Comparison of ENCODE assay signal across 1 cellular context in the genomic region with DNA sequence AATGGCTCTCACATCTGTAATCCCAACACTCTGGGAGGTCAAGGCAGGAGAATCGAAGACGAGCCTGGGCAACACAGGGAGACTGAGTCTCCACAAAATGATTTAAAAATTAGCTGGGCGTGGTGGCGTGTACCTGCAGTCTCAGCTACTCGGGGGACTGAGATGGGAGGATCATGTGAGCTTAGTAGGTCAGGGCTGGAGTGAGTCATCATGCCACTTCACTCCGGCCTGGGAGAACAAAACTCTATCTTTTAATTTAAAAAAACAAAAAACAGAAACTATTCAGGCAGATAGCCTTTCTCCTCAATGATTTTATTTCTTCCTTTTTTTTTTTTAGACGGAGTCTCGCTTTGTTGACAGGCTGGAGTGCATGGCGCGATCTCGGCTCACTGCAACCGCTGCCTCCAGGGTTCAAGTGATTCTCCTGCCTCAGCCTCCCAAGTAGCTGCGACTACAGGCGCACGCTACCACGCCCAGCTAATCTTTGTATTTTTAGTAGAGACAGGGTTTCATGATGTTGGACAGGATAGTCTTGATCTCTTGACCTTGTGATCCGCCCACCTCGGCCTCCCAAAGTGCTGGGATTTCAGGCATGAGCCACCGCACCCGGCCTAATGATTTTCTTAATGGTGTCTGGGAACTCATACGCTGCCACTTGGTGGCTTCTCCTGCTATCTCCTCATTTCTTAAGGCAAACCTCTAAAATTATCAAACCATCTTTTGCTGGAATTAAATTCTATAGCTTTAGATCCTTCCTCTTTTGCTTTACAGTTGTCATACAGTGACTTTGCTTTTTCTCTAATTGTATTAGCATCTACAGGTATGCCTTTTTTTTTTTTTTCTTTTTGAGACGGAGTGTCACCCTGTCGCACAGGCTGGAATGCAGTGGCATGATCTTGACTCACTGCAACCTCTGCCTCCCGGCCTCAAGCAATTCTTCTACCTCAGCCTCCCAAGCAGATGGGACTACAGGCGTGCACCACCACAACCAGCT.
A peak's percentile ranks its signal among the peaks of the same experiment; 100 is the strongest.
TF ChIP-seq lines count a peak whose summit lies in the region.

No MANE protein-coding gene starts in this region.

TF ChIP-seq in K562, 482 proteins besides CTCF, POLR2A, EP300 and RAD21 (continued from another document):
- TF ChIP-seq, protein P1, sequence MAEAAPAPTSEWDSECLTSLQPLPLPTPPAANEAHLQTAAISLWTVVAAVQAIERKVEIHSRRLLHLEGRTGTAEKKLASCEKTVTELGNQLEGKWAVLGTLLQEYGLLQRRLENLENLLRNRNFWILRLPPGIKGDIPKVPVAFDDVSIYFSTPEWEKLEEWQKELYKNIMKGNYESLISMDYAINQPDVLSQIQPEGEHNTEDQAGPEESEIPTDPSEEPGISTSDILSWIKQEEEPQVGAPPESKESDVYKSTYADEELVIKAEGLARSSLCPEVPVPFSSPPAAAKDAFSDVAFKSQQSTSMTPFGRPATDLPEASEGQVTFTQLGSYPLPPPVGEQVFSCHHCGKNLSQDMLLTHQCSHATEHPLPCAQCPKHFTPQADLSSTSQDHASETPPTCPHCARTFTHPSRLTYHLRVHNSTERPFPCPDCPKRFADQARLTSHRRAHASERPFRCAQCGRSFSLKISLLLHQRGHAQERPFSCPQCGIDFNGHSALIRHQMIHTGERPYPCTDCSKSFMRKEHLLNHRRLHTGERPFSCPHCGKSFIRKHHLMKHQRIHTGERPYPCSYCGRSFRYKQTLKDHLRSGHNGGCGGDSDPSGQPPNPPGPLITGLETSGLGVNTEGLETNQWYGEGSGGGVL (CRISPR knock-in tag; IDR thresholded peaks at IDR 0.05), result no peak
- no peak for TF ChIP-seq NCOA1 (IDR thresholded peaks at IDR 0.05; ENCODE audit: low read depth)
- TF ChIP-seq TEAD4 (IDR thresholded peaks at IDR 0.05; ENCODE audit: low read length), result no peak; the same call in 1 of the 2 replicates
- no peak for TF ChIP-seq TEAD4 (CRISPR knock-in tag; IDR thresholded peaks at IDR 0.05; ENCODE audit: borderline replicate concordance)
- peak; percentile 57 for TF ChIP-seq GATA2 (CRISPR knock-in tag; IDR thresholded peaks at IDR 0.05)
- TF ChIP-seq, protein P2, sequence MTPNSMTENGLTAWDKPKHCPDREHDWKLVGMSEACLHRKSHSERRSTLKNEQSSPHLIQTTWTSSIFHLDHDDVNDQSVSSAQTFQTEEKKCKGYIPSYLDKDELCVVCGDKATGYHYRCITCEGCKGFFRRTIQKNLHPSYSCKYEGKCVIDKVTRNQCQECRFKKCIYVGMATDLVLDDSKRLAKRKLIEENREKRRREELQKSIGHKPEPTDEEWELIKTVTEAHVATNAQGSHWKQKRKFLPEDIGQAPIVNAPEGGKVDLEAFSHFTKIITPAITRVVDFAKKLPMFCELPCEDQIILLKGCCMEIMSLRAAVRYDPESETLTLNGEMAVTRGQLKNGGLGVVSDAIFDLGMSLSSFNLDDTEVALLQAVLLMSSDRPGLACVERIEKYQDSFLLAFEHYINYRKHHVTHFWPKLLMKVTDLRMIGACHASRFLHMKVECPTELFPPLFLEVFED (CRISPR knock-in tag; conservative IDR thresholded peaks at IDR 0.05), result no peak
- TF ChIP-seq, protein P3, sequence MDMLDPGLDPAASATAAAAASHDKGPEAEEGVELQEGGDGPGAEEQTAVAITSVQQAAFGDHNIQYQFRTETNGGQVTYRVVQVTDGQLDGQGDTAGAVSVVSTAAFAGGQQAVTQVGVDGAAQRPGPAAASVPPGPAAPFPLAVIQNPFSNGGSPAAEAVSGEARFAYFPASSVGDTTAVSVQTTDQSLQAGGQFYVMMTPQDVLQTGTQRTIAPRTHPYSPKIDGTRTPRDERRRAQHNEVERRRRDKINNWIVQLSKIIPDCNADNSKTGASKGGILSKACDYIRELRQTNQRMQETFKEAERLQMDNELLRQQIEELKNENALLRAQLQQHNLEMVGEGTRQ (CRISPR knock-in tag; IDR thresholded peaks at IDR 0.05), result 0 out of 2 replicates have a peak, but pooled peaks have one; percentile 8
- TF ChIP-seq NFE2 (IDR thresholded peaks at IDR 0.05; ENCODE audit: low read depth), result peak; percentile 65
- TF ChIP-seq, protein P4, sequence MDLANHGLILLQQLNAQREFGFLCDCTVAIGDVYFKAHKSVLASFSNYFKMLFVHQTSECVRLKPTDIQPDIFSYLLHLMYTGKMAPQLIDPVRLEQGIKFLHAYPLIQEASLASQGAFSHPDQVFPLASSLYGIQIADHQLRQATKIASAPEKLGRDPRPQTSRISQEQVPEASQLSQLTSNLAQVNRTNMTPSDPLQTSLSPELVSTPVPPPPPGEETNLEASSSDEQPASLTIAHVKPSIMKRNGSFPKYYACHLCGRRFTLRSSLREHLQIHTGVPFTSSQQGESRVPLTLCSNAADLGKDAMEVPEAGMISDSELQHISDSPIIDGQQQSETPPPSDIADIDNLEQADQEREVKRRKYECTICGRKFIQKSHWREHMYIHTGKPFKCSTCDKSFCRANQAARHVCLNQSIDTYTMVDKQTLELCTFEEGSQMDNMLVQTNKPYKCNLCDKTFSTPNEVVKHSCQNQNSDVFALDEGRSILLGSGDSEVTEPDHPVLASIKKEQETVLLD (IDR thresholded peaks at IDR 0.05), result no peak
- TF ChIP-seq, protein P5, sequence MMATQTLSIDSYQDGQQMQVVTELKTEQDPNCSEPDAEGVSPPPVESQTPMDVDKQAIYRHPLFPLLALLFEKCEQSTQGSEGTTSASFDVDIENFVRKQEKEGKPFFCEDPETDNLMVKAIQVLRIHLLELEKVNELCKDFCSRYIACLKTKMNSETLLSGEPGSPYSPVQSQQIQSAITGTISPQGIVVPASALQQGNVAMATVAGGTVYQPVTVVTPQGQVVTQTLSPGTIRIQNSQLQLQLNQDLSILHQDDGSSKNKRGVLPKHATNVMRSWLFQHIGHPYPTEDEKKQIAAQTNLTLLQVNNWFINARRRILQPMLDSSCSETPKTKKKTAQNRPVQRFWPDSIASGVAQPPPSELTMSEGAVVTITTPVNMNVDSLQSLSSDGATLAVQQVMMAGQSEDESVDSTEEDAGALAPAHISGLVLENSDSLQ (IDR thresholded peaks at IDR 0.05), result no peak
- no peak for TF ChIP-seq SLC30A9 (CRISPR knock-in tag; IDR thresholded peaks at IDR 0.05)
- no peak for TF ChIP-seq RBM15 (IDR thresholded peaks at IDR 0.05; ENCODE audit: insufficient read depth, low read length)
- TF ChIP-seq PTBP1 (IDR thresholded peaks at IDR 0.05; ENCODE audit: low read depth, low read length), result no peak
- TF ChIP-seq SMARCE1 (IDR thresholded peaks at IDR 0.05), result peak; percentile 26; the same call in 1 of the 2 replicates
- TF ChIP-seq SNRNP70 (optimal IDR thresholded peaks at IDR 0.05; ENCODE audit: low read depth, low read length), result no peak
- no peak for TF ChIP-seq ASH1L (IDR thresholded peaks at IDR 0.05; ENCODE audit: borderline replicate concordance, low read depth, partially characterized antibody)
- peak; percentile 82 for TF ChIP-seq JUND (IDR thresholded peaks at IDR 0.05; ENCODE audit: borderline replicate concordance, low read depth, low read length)
- no peak for TF ChIP-seq JUND (tag; IDR thresholded peaks at IDR 0.05; ENCODE audit: borderline replicate concordance, low read depth, low read length)
- TF ChIP-seq NR3C1 (CRISPR knock-in tag; IDR thresholded peaks at IDR 0.05), result no peak
